15 cellular contexts compared by ENCODE assay signal in genomic region chr10:110002801-110003523, GRCh38. TPM values are rescaled to one million over a fixed set of nuclear protein-coding genes. Genes with fewer than 3 reads are reported as not detected.
A peak's percentile ranks its signal among the peaks of the same experiment; 100 is the strongest.
DNase-seq lines count a peak whose midpoint lies in the region; ATAC-seq and TF ChIP-seq lines count a peak whose summit lies in the region.
"Had no signal": no experiment of that assay in that cellular context is flagged by ENCODE, and none has a peak within 500 bp of the region (broad histone marks: within the 10 kb centered on the region; RNA-seq: fewer than 3 reads in every experiment).

No MANE protein-coding gene starts in this region.

- peaks cover 48% of the 10 kb centered on the region for H3K4me1 Mint-ChIP-seq in WTC11

- WGBS in spleen, 5 donors, result 77 to 90% (median 88%) methylated on average over 2 of the region's 2 CpGs

- no peak for ATAC-seq in WTC11
- peak; percentile 41 for ATAC-seq in left colon
- ATAC-seq in GM19351 (IDR thresholded peaks at IDR 0.05; ENCODE audit: unreplicated experiment), result no peak

- H3K27ac ChIP-seq in A673 (ENCODE audit: low read depth, low read length, poor library complexity, severe bottlenecking), result peak overlapping the region; percentile 39
- H3K27ac ChIP-seq in HEK293 (ENCODE audit: extremely low read depth, low read depth, low read length), result peak overlapping the region; percentile 34; the same call in 1 of the 2 replicates
- peak overlapping the region in 1 of 8 donors; percentile 7 for H3K27ac ChIP-seq in spleen
- H3K27ac ChIP-seq: brain microvascular endothelial cell had no signal

- CTCF ChIA-PET in A673 (lab: Charles Lee) (interaction anchor here (0.6 to 0.7 kb wide), 2 partner anchors 104 to 258 kb away, joined by 4 to 12 read pairs; no protein-coding TSS in a partner anchor), HEK293 (lab: Yijun Ruan, JAX) (interaction anchor here (0.7 to 2.1 kb wide), 5 partner anchors 15 to 163 kb away, joined by 3 to 7 read pairs (median 4); no protein-coding TSS in a partner anchor), WTC11 (lab: Charles Lee) (interaction anchor here (1.0 to 2.7 kb wide), 3 partner anchors 13 to 119 kb away, joined by 3 to 12 read pairs (median 5); no protein-coding TSS in a partner anchor)

- POLR2A ChIA-PET in A673 (lab: Charles Lee; ENCODE audit: low non-redundant PET) (interaction anchor here (0.6 kb wide), 1 partner anchor 853 kb away, joined by 3 read pairs; no protein-coding TSS in a partner anchor), HEK293 (lab: Yijun Ruan, JAX) (no interaction called here), WTC11 (lab: Charles Lee) (no interaction called here)

- H3K9me3 Mint-ChIP-seq in WTC11, result no peaks in the 10 kb centered on the region
- H3K9me3 Mint-ChIP-seq: activated CD4-positive, alpha-beta T cell treated with anti-CD3 and anti-CD28 coated beads, Interleukin-2, amount 10 ng/mL, durations not matched to agents 7 days and 5 days; activated T-helper 2 cell treated with anti-CD3 and anti-CD28 coated beads, Interferon-gamma antibody, Interleukin-2, Interleukin-4, amounts not matched to agents 10 μg/mL and 5 μg/mL and 100 μg/mL, durations not matched to agents 14 hours and 24 hours and 36 hours had no signal

- H3K9me3 ChIP-seq in A673 (ENCODE audit: low read depth, low read length, poor library complexity, severe bottlenecking) (no peaks in the 10 kb centered on the region), HEK293 (ENCODE audit: control insufficient read depth, insufficient read depth, low read depth, low read length) (no peaks in the 10 kb centered on the region), spleen (no peaks in the 10 kb centered on the region)

- intact Hi-C loops in A673 (cut with micrococcal nuclease; ENCODE audit: unreplicated experiment), result no loop called here
- intact Hi-C loops in left colon (cut with DNase I, micrococcal nuclease), result no loop called here
- intact Hi-C loops in spleen (cut with DNase I; ENCODE audit: low total_unique reads), result no loop called here

- H3K36me3 Mint-ChIP-seq in WTC11, result no peaks in the 10 kb centered on the region

- TF ChIP-seq POLR2A in spleen (IDR thresholded peaks at IDR 0.05), result no peak

- H3K4me3 ChIP-seq in A673 (ENCODE audit: low read depth, low read length, poor library complexity, severe bottlenecking) (no peak overlapping the region), HEK293 (ENCODE audit: low read depth, low read length) (no peak overlapping the region), spleen (no peak overlapping the region)

- BruUV-seq in A673 (replicated peaks; lab: Mats Ljungman, UMichigan), result no TSS peak

- DNase-seq in A673 (ENCODE audit: low spot score) (peak; percentile 66), WTC11 (ENCODE audit: low spot score) (no peak), left colon (no peak), NCI-H510A (lab: John Stamatoyannopoulos, UW) (no peak), T-helper 9 cell (no peak), spleen (no peak)
- DNase-seq: activated CD4-positive, alpha-beta T cell treated with anti-CD3 and anti-CD28 coated beads, Interleukin-2, amount 10 ng/mL, durations not matched to agents 7 days and 5 days; brain microvascular endothelial cell; erythroblast; mesendoderm; NCI-H2107; stimulated activated CD4-positive, alpha-beta T cell treated with anti-CD3 and anti-CD28 coated beads, Interleukin-2, amount 100 ng/mL, for 24 hours had no signal

- no peak for TF ChIP-seq CTCF in A673 (conservative IDR thresholded peaks at IDR 0.05; ENCODE audit: low read depth, low read length)
- TF ChIP-seq CTCF in HEK293 (tag by site-specific recombination; IDR thresholded peaks at IDR 0.05), result no peak
- TF ChIP-seq CTCF in WTC11 (IDR thresholded peaks at IDR 0.05), result no peak
- TF ChIP-seq CTCF in spleen (IDR thresholded peaks at IDR 0.05 in 8 of 11, conservative IDR thresholded peaks at IDR 0.05 in 3 of 11), result no peak

- H3K27me3 Mint-ChIP-seq in WTC11 (ENCODE audit: low read depth), result no peaks in the 10 kb centered on the region

- H3K4me1 ChIP-seq in A673 (ENCODE audit: insufficient read depth, low read length, poor library complexity, severe bottlenecking) (peaks cover 27% of the 10 kb centered on the region), HEK293 (ENCODE audit: control insufficient read depth, insufficient read depth, low read length) (peaks cover 42% of the 10 kb centered on the region), spleen (peaks cover 0 to 46% (median 16%) of the 10 kb centered on the region in 6 donors)

- H3K36me3 ChIP-seq in A673 (ENCODE audit: insufficient read depth, low read length, poor library complexity, severe bottlenecking), result no peaks in the 10 kb centered on the region
- H3K36me3 ChIP-seq in HEK293 (ENCODE audit: control insufficient read depth in 2 of 2, insufficient read depth in 1 of 2, low read length in 2 of 2), result no peaks in the 10 kb centered on the region
- H3K36me3 ChIP-seq in spleen, result no peaks in the 10 kb centered on the region
- H3K36me3 ChIP-seq: brain microvascular endothelial cell had no signal

- H3K4me3 Mint-ChIP-seq in WTC11, result peak overlapping the region; percentile 37
- H3K4me3 Mint-ChIP-seq: activated CD4-positive, alpha-beta T cell treated with anti-CD3 and anti-CD28 coated beads, Interleukin-2, amount 10 ng/mL, durations not matched to agents 7 days and 5 days had no signal

- H3K27ac Mint-ChIP-seq in WTC11, result peak overlapping the region; percentile 96
- H3K27ac Mint-ChIP-seq: activated CD4-positive, alpha-beta T cell treated with anti-CD3 and anti-CD28 coated beads, Interleukin-2, amount 10 ng/mL, durations not matched to agents 7 days and 5 days; activated T-helper 2 cell treated with anti-CD3 and anti-CD28 coated beads, Interferon-gamma antibody, Interleukin-2, Interleukin-4, amounts not matched to agents 10 μg/mL and 5 μg/mL and 100 μg/mL, durations not matched to agents 14 hours and 24 hours and 36 hours had no signal

- H3K27me3 ChIP-seq in A673 (replicated peaks; ENCODE audit: insufficient read depth, low read depth, low read length, poor library complexity), result no peaks in the 10 kb centered on the region
- no peaks in the 10 kb centered on the region for H3K27me3 ChIP-seq in spleen (replicated peaks in 1 of 7)
- H3K27me3 ChIP-seq: brain microvascular endothelial cell had no signal

TF ChIP-seq in HEK293, 187 proteins besides CTCF, POLR2A, EP300 and RAD21 (continues in another document):
- TF ChIP-seq ZNF654 (tag by site-specific recombination; IDR thresholded peaks at IDR 0.05; ENCODE audit: low read depth) (peak; percentile 12; the same call in 1 of the 2 replicates), ZNF701 (tag by site-specific recombination; IDR thresholded peaks at IDR 0.05) (no peak), ZNF629 (tag by site-specific recombination; IDR thresholded peaks at IDR 0.05) (no peak), WT1 (tag by site-specific recombination; IDR thresholded peaks at IDR 0.05) (peak; percentile 39), PRDM6 (tag by site-specific recombination; IDR thresholded peaks at IDR 0.05) (peak; percentile 69), ZBTB48 (tag by site-specific recombination; IDR thresholded peaks at IDR 0.05) (peak; percentile 67; the same call in 1 of the 2 replicates)

TF ChIP-seq in WTC11, 78 proteins besides CTCF, POLR2A, EP300 and RAD21 (continues in another document):
- no peak for TF ChIP-seq ZSCAN18 (CRISPR knock-in tag; IDR thresholded peaks at IDR 0.05)
- no peak for TF ChIP-seq EMX1 (CRISPR knock-in tag; IDR thresholded peaks at IDR 0.05)
- no peak for TF ChIP-seq ZNF671 (CRISPR knock-in tag; IDR thresholded peaks at IDR 0.05)
- TF ChIP-seq STAT6 (CRISPR knock-in tag; conservative IDR thresholded peaks at IDR 0.05; ENCODE audit: low read depth), result no peak
- TF ChIP-seq E2F5 (CRISPR knock-in tag; IDR thresholded peaks at IDR 0.05), result no peak
- no peak for TF ChIP-seq TP53 (CRISPR knock-in tag; IDR thresholded peaks at IDR 0.05)

RNA-seq across cellular contexts. Expression of gene ADD3, which starts 4.8 kb away (rescaled TPM):
- 80.5 and 82.9 TPM in 2 replicates for total RNA-seq in A673 (2021)
- total RNA-seq in WTC11 (2021), result 86.7 to 95.7 TPM (median 88.3 TPM) in 3 replicates
- total RNA-seq in left colon, result 100 to 1,000 TPM; 139 to 143 TPM
- 100 to 1,000 TPM in 4 of 7 donors, 10 to 100 TPM in 3; 91.2 to 155 (median 101) TPM for total RNA-seq in spleen
- 10 to 100 TPM; 35.0 to 55.9 (median 41.2) TPM for polyA plus RNA-seq in spleen
